Comparison of ENCODE assay signal across 1 cellular context in genomic region chr20:62370115-62370806, GRCh38.
A peak's percentile ranks its signal among the peaks of the same experiment; 100 is the strongest.
TF ChIP-seq lines count a peak whose summit lies in the region.

No MANE protein-coding gene starts in this region.

TF ChIP-seq in HEK293, 187 proteins besides CTCF, POLR2A, EP300 and RAD21 (continued from another document and continues in another):
- no peak for TF ChIP-seq ZSCAN18 (tag by site-specific recombination; IDR thresholded peaks at IDR 0.05)
- no peak for TF ChIP-seq ZNF354C (tag by site-specific recombination; IDR thresholded peaks at IDR 0.05; ENCODE audit: borderline replicate concordance, low read depth)
- no peak for TF ChIP-seq ZNF639 (tag by site-specific recombination; IDR thresholded peaks at IDR 0.05)
- TF ChIP-seq ZNF654 (tag by site-specific recombination; IDR thresholded peaks at IDR 0.05; ENCODE audit: low read depth), result no peak
- no peak for TF ChIP-seq KLF8 (tag by site-specific recombination; IDR thresholded peaks at IDR 0.05)
- no peak for TF ChIP-seq ZNF37A (tag by site-specific recombination; IDR thresholded peaks at IDR 0.05)
- TF ChIP-seq ZNF366 (tag by site-specific recombination; conservative IDR thresholded peaks at IDR 0.05), result peak; percentile 37; the same call in 1 of the 2 replicates
- peak; percentile 94 for TF ChIP-seq ZNF600 (tag by site-specific recombination; IDR thresholded peaks at IDR 0.05)
- no peak for TF ChIP-seq ZFP37 (tag by site-specific recombination; IDR thresholded peaks at IDR 0.05)
- no peak for TF ChIP-seq ZNF610 (tag by site-specific recombination; IDR thresholded peaks at IDR 0.05; ENCODE audit: borderline replicate concordance)
- TF ChIP-seq KLF10 (tag by site-specific recombination; IDR thresholded peaks at IDR 0.05), result no peak
- no peak for TF ChIP-seq ZBTB1 (tag by site-specific recombination; IDR thresholded peaks at IDR 0.05)
- no peak for TF ChIP-seq ZNF416 (tag by site-specific recombination; IDR thresholded peaks at IDR 0.05)
- TF ChIP-seq ZNF843 (tag by site-specific recombination; IDR thresholded peaks at IDR 0.05), result no peak
- no peak; the same call in 1 of the 2 replicates for TF ChIP-seq ZEB2 (tag by site-specific recombination; IDR thresholded peaks at IDR 0.05)
- peak; percentile 77 for TF ChIP-seq ZNF341 (tag by site-specific recombination; IDR thresholded peaks at IDR 0.05; ENCODE audit: low read depth)
- TF ChIP-seq ZNF560 (tag by site-specific recombination; IDR thresholded peaks at IDR 0.05; ENCODE audit: borderline replicate concordance), result no peak
- no peak for TF ChIP-seq ZNF548 (tag by site-specific recombination; IDR thresholded peaks at IDR 0.05)
- no peak for TF ChIP-seq ZNF701 (tag by site-specific recombination; IDR thresholded peaks at IDR 0.05)
- no peak for TF ChIP-seq ZNF677 (tag by site-specific recombination; IDR thresholded peaks at IDR 0.05)
- no peak for TF ChIP-seq FEZF1 (tag by site-specific recombination; IDR thresholded peaks at IDR 0.05)
- no peak for TF ChIP-seq ZNF175 (tag by site-specific recombination; IDR thresholded peaks at IDR 0.05)
- no peak for TF ChIP-seq ZNF664 (tag by site-specific recombination; IDR thresholded peaks at IDR 0.05)
- TF ChIP-seq ZNF211 (tag by site-specific recombination; IDR thresholded peaks at IDR 0.05; ENCODE audit: low read depth), result no peak
- no peak for TF ChIP-seq ZSCAN30 (tag by site-specific recombination; IDR thresholded peaks at IDR 0.05)
- no peak for TF ChIP-seq MEIS1 (CRISPR knock-in tag; IDR thresholded peaks at IDR 0.05; ENCODE audit: borderline replicate concordance)
- TF ChIP-seq PATZ1 (tag by site-specific recombination; IDR thresholded peaks at IDR 0.05), result peak; percentile 93
- no peak for TF ChIP-seq TCF7L2 (IDR thresholded peaks at IDR 0.05; ENCODE audit: borderline replicate concordance, low read depth, low read length)
- no peak for TF ChIP-seq ZBTB17 (tag by site-specific recombination; IDR thresholded peaks at IDR 0.05)
- TF ChIP-seq ZBTB8A (tag by site-specific recombination; IDR thresholded peaks at IDR 0.05), result peak; percentile 44
- no peak for TF ChIP-seq ZNF488 (tag by site-specific recombination; IDR thresholded peaks at IDR 0.05)
- peak; percentile 20; the same call in 1 of the 2 replicates for TF ChIP-seq ZBTB20 (tag by site-specific recombination; IDR thresholded peaks at IDR 0.05)
- TF ChIP-seq ZNF214 (tag by site-specific recombination; IDR thresholded peaks at IDR 0.05; ENCODE audit: borderline replicate concordance), result no peak
- 0 out of 2 replicates have a peak, but pooled peaks have one; percentile 31 for TF ChIP-seq ZNF324 (tag by site-specific recombination; IDR thresholded peaks at IDR 0.05)
- no peak for TF ChIP-seq ZNF221 (tag by site-specific recombination; IDR thresholded peaks at IDR 0.05; ENCODE audit: borderline replicate concordance)
- peak; percentile 64; the same call in 1 of the 2 replicates for TF ChIP-seq ZBTB6 (tag by site-specific recombination; IDR thresholded peaks at IDR 0.05)
- TF ChIP-seq ZNF24 (tag by site-specific recombination; IDR thresholded peaks at IDR 0.05), result no peak
- TF ChIP-seq GLIS2 (tag by site-specific recombination; IDR thresholded peaks at IDR 0.05), result peak; percentile 88
- TF ChIP-seq SP7 (tag by site-specific recombination; IDR thresholded peaks at IDR 0.05), result no peak
- 0 out of 2 replicates have a peak, but pooled peaks have one; percentile 25 for TF ChIP-seq OSR2 (tag by site-specific recombination; IDR thresholded peaks at IDR 0.05)
- TF ChIP-seq ZNF558 (tag by site-specific recombination; IDR thresholded peaks at IDR 0.05), result no peak
- no peak for TF ChIP-seq ZBTB44 (tag by site-specific recombination; IDR thresholded peaks at IDR 0.05)
- no peak for TF ChIP-seq BCL6B (tag by site-specific recombination; IDR thresholded peaks at IDR 0.05)
- peak; percentile 18; the same call in 1 of the 2 replicates for TF ChIP-seq ZNF423 (tag by site-specific recombination; IDR thresholded peaks at IDR 0.05)
- TF ChIP-seq ZBTB10 (tag by site-specific recombination; IDR thresholded peaks at IDR 0.05), result no peak
- TF ChIP-seq SCRT2 (tag by site-specific recombination; IDR thresholded peaks at IDR 0.05), result no peak
- TF ChIP-seq SETDB1 (IDR thresholded peaks at IDR 0.05; ENCODE audit: insufficient read length, low read length), result no peak
- TF ChIP-seq ATF2 (tag by site-specific recombination; IDR thresholded peaks at IDR 0.05; ENCODE audit: low read depth), result no peak
- TF ChIP-seq ZNF157 (tag by site-specific recombination; IDR thresholded peaks at IDR 0.05), result no peak
- TF ChIP-seq ZNF350 (tag by site-specific recombination; IDR thresholded peaks at IDR 0.05), result no peak
- TF ChIP-seq ZNF169 (tag by site-specific recombination; IDR thresholded peaks at IDR 0.05), result no peak
- TF ChIP-seq BCL11A (tag by site-specific recombination; IDR thresholded peaks at IDR 0.05; ENCODE audit: low read depth), result no peak
- no peak for TF ChIP-seq MYNN (tag by site-specific recombination; IDR thresholded peaks at IDR 0.05; ENCODE audit: borderline replicate concordance)
- TF ChIP-seq ZNF132 (tag by site-specific recombination; IDR thresholded peaks at IDR 0.05; ENCODE audit: borderline replicate concordance), result no peak
- no peak for TF ChIP-seq HOXD13 (CRISPR knock-in tag; IDR thresholded peaks at IDR 0.05; ENCODE audit: borderline replicate concordance)
- TF ChIP-seq ZNF626 (tag by site-specific recombination; IDR thresholded peaks at IDR 0.05), result no peak
- TF ChIP-seq ZNF26 (tag by site-specific recombination; IDR thresholded peaks at IDR 0.05), result no peak
- TF ChIP-seq ZNF174 (tag by site-specific recombination; IDR thresholded peaks at IDR 0.05), result no peak
- no peak for TF ChIP-seq ZNF48 (tag by site-specific recombination; IDR thresholded peaks at IDR 0.05)
- TF ChIP-seq ZBTB21 (tag by site-specific recombination; IDR thresholded peaks at IDR 0.05), result no peak
